Comparison of ENCODE assay signal across 1 cellular context in the genomic region with DNA sequence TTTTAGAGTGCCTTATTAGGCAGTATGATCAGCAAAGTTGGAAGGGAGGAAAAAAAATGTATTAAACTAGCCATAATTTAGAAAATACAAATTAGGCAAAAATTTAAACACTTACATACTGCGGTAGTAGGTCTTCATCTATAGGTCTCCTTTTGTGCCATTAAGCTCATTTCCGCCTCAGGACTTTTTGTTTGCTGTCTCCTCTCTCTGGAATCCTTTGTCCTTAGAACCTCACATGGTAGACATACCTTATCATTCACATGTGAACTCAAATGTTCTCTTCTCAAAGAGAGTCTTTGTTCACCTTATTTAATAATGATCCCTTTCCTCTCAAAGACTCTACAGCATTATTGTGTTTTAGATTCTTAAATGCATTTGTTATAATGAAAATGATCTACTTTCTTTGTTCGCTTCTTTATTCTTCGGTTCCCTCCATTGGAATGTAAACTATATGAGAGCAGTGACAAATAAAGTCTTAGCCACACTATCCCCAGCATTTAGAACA.
TF ChIP-seq lines count a peak whose summit lies in the region.

No MANE protein-coding gene starts in this region.

TF ChIP-seq in WTC11, 78 proteins besides CTCF, POLR2A, EP300 and RAD21:
- TF ChIP-seq MXD4 (CRISPR knock-in tag; IDR thresholded peaks at IDR 0.05; ENCODE audit: borderline replicate concordance) (no peak), HMGA2 (CRISPR knock-in tag; IDR thresholded peaks at IDR 0.05) (no peak), TEAD1 (CRISPR knock-in tag; IDR thresholded peaks at IDR 0.05) (no peak)
- TF ChIP-seq, protein P1, sequence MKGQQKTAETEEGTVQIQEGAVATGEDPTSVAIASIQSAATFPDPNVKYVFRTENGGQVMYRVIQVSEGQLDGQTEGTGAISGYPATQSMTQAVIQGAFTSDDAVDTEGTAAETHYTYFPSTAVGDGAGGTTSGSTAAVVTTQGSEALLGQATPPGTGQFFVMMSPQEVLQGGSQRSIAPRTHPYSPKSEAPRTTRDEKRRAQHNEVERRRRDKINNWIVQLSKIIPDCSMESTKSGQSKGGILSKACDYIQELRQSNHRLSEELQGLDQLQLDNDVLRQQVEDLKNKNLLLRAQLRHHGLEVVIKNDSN (CRISPR knock-in tag; IDR thresholded peaks at IDR 0.05) = no peak
- TF ChIP-seq, protein P2, sequence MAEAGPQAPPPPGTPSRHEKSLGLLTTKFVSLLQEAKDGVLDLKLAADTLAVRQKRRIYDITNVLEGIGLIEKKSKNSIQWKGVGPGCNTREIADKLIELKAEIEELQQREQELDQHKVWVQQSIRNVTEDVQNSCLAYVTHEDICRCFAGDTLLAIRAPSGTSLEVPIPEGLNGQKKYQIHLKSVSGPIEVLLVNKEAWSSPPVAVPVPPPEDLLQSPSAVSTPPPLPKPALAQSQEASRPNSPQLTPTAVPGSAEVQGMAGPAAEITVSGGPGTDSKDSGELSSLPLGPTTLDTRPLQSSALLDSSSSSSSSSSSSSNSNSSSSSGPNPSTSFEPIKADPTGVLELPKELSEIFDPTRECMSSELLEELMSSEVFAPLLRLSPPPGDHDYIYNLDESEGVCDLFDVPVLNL (CRISPR knock-in tag; IDR thresholded peaks at IDR 0.05; ENCODE audit: borderline replicate concordance, low read depth) = no peak
